Comparison of ENCODE assay signal across 8 cellular contexts in the genomic region with DNA sequence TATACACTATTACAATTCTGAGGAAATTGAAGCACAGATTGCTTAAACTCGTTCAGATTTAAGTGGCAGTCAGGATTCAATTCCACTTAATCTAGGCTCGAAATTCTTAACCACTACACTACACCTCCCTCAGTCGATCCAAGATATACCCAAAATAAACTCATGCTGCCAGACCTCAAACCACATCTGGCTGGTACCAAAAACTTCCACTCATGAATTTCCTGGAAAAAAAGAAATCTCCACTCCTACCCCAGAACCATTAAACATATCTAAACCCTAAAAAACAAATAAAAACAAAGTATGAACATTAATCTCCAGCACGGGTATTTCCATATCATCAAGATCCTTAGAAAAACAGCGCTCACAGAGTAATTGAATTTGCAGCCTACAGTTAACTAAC. TPM values are rescaled to one million over a fixed set of nuclear protein-coding genes. Genes with fewer than 3 reads are reported as not detected.
A peak's percentile ranks its signal among the peaks of the same experiment; 100 is the strongest.
DNase-seq lines count a peak whose midpoint lies in the region; ATAC-seq and TF ChIP-seq lines count a peak whose summit lies in the region.

No MANE protein-coding gene starts in this region.

- H3K27ac ChIP-seq in GM23248 = peak overlapping the region; percentile 84
- H3K27ac ChIP-seq in RWPE2 (ENCODE audit: poor library complexity, severe bottlenecking) = peak overlapping the region; percentile 70
- H3K27ac ChIP-seq in foreskin keratinocyte = no peak overlapping the region

- H3F3A ChIP-seq in GM23248 (ENCODE audit: insufficient read depth) = peaks cover 15% of the 10 kb centered on the region

- peaks cover 58% of the 10 kb centered on the region for H3K79me2 ChIP-seq in GM23248 (ENCODE audit: insufficient read depth)

- H3K9me3 ChIP-seq in GM23248 (ENCODE audit: low read depth) = no peaks in the 10 kb centered on the region
- peaks cover 5% of the 10 kb centered on the region for H3K9me3 ChIP-seq in RWPE2 (ENCODE audit: severe bottlenecking)
- peaks cover 5% of the 10 kb centered on the region for H3K9me3 ChIP-seq in skeletal muscle satellite cell (replicated peaks; ENCODE audit: low read length)

- H4K20me1 ChIP-seq in GM23248 (ENCODE audit: insufficient read depth) = no peaks in the 10 kb centered on the region

- peak overlapping the region; percentile 91 for H3K9ac ChIP-seq in GM23248
- peak overlapping the region; percentile 88 for H3K9ac ChIP-seq in skeletal muscle satellite cell (ENCODE audit: low read depth, low read length)

- ATAC-seq in RWPE2 (ENCODE audit: low read depth) = no peak
- ATAC-seq in GM21529 (IDR thresholded peaks at IDR 0.05; ENCODE audit: unreplicated experiment) = no peak
- no peak for ATAC-seq in HG03460 (IDR thresholded peaks at IDR 0.05; ENCODE audit: unreplicated experiment)
- ATAC-seq in foreskin keratinocyte = no peak
- ATAC-seq in GM21515 (IDR thresholded peaks at IDR 0.05; ENCODE audit: unreplicated experiment) = no peak

- in situ Hi-C loops in GM23248 (cut with MboI) = no loop called here

- no peaks in the 10 kb centered on the region for H3K9me2 ChIP-seq in GM23248 (ENCODE audit: insufficient read depth)

- H2AFZ ChIP-seq in GM23248 = peak overlapping the region; percentile 95

- peaks cover 13% of the 10 kb centered on the region for H3K4me1 ChIP-seq in GM23248 (ENCODE audit: insufficient read depth)
- H3K4me1 ChIP-seq in RWPE2 (ENCODE audit: insufficient read depth, poor library complexity, severe bottlenecking) = peaks cover 12% of the 10 kb centered on the region
- H3K4me1 ChIP-seq in skeletal muscle satellite cell (ENCODE audit: control insufficient read depth, insufficient read depth, low read length) = peaks cover 15% of the 10 kb centered on the region
- H3K4me1 ChIP-seq in foreskin keratinocyte = peaks cover 10% of the 10 kb centered on the region

- DNase-seq in GM23248 (no peak), RWPE2 (ENCODE audit: low spot score) (no peak), fibroblast of pulmonary artery (ENCODE audit: low read depth) (no peak), foreskin keratinocyte (no peak)

- WGBS in GM23248 (ENCODE audit: low coverage in 1 of 2, low lambda C conversion rate in 2 of 2, missing lambda C conversion rate in 2 of 2), 2 experiments = 11 to 14% methylated on average over 5 of the region's 5 CpGs

- H3K4me3 ChIP-seq in GM23248 (peak overlapping the region; percentile 84), RWPE2 (ENCODE audit: severe bottlenecking) (peak overlapping the region; percentile 55), fibroblast of pulmonary artery (replicated peaks; ENCODE audit: low read depth, low read length) (peak overlapping the region; percentile 75), skeletal muscle satellite cell (ENCODE audit: low read length) (peak overlapping the region; percentile 88)

- H3K27me3 ChIP-seq in GM23248 (replicated peaks; ENCODE audit: insufficient read depth) = no peaks in the 10 kb centered on the region
- H3K27me3 ChIP-seq in RWPE2 (ENCODE audit: insufficient read depth, poor library complexity, severe bottlenecking) = no peaks in the 10 kb centered on the region
- H3K27me3 ChIP-seq in skeletal muscle satellite cell (ENCODE audit: control insufficient read depth, insufficient read depth, low read length) = no peaks in the 10 kb centered on the region
- no peaks in the 10 kb centered on the region for H3K27me3 ChIP-seq in foreskin keratinocyte

- H3K4me2 ChIP-seq in GM23248 (ENCODE audit: unreplicated experiment) (peak overlapping the region; percentile 93), skeletal muscle satellite cell (ENCODE audit: low read length) (peak overlapping the region; percentile 99)

- TF ChIP-seq CTCF in RWPE2 (IDR thresholded peaks at IDR 0.05; ENCODE audit: poor library complexity, severe bottlenecking) (no peak), fibroblast of pulmonary artery (IDR thresholded peaks at IDR 0.05; ENCODE audit: low read length, missing control alignments) (no peak), foreskin keratinocyte (conservative IDR thresholded peaks at IDR 0.05) (no peak)

- H3K36me3 ChIP-seq in GM23248 (ENCODE audit: low read depth) (0 out of 2 replicates have a peak, but pooled peaks cover 10% of the 10 kb centered on the region), RWPE2 (ENCODE audit: low read depth) (peaks cover 9% of the 10 kb centered on the region), skeletal muscle satellite cell (ENCODE audit: insufficient read depth, low read length) (peaks cover 7% of the 10 kb centered on the region)

RNA-seq across cellular contexts. Expression of a gene that starts 1.1 kb away (rescaled TPM):
- 14.0 and 19.3 TPM in 2 replicates for total RNA-seq in GM23248 (2014; rRNA removed; shearing (Covaris generic))
- polyA plus RNA-seq in GM23248 (2016; fragmentation: Nextera tagmentation; extraction: Ambion mirVana) = 4.3 and 4.8 TPM in 2 replicates
- 9.2 and 17.2 TPM in 2 replicates for total RNA-seq in skeletal muscle satellite cell (2012; rRNA removed)
- total RNA-seq in foreskin keratinocyte = 10.6 and 12.7 TPM in 2 replicates
- 1.2 and 1.3 TPM in 2 replicates for polyA plus RNA-seq in foreskin keratinocyte

RNA-seq across cellular contexts. Expression of a gene that starts 59.4 kb away (rescaled TPM):
- 6.2 TPM in 1 of 2 replicates, not detected in the other for total RNA-seq in GM23248 (2014; rRNA removed; shearing (Covaris generic))
- polyA plus RNA-seq in GM23248 (2016; fragmentation: Nextera tagmentation; extraction: Ambion mirVana) (0.58 and 0.76 TPM in 2 replicates), foreskin keratinocyte (0.21 and 0.30 TPM in 2 replicates)
- total RNA-seq in skeletal muscle satellite cell (2012; rRNA removed) = 0.22 and 0.25 TPM in 2 replicates
- total RNA-seq in foreskin keratinocyte = 0.27 and 0.53 TPM in 2 replicates

RNA-seq across cellular contexts. Expression of a gene that starts 59.5 kb away (rescaled TPM):
- total RNA-seq in GM23248 (2014; rRNA removed; shearing (Covaris generic)) = 2.3 and 2.9 TPM in 2 replicates
- 1.4 and 1.9 TPM in 2 replicates for polyA plus RNA-seq in GM23248 (2016; fragmentation: Nextera tagmentation; extraction: Ambion mirVana)
- total RNA-seq in skeletal muscle satellite cell (2012; rRNA removed) = 1.1 and 1.3 TPM in 2 replicates
- total RNA-seq in foreskin keratinocyte = 1.8 and 1.9 TPM in 2 replicates
- polyA plus RNA-seq in foreskin keratinocyte = 0.87 and 1.2 TPM in 2 replicates
